Comparison of ENCODE assay signal across 2 cellular contexts in the genomic region with DNA sequence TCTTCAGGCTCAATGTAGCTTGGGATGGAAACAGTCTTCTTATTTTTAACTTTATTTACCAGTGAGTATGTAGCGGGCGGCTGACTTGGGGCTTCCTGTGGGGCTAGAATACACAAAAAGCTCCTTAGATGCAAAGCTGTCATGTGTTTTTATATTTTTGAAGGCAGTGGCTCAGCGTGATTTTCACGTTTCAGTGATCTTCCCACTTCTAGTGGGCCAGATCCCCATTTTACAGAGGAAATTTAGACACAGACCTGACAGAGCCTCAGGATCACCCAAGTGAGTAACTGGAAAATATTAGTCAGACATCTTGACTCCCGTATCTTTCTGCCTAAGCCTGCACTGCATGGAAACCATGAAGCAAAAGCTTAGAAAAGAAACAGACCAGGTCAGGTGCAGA.
A peak's percentile ranks its signal among the peaks of the same experiment; 100 is the strongest.
TF ChIP-seq lines count a peak whose summit lies in the region.

No MANE protein-coding gene starts in this region.

TF ChIP-seq in GM12878, 131 proteins besides CTCF, POLR2A, EP300 and RAD21 (continues in another document):
- TF ChIP-seq REST (IDR thresholded peaks at IDR 0.05; ENCODE audit: low read depth, low read length): no peak
- TF ChIP-seq ZBTB40 (IDR thresholded peaks at IDR 0.05; ENCODE audit: borderline replicate concordance): no peak
- peak; percentile 58; the same call in 1 of the 2 replicates for TF ChIP-seq PAX5 (IDR thresholded peaks at IDR 0.05; ENCODE audit: borderline replicate concordance, low read depth, low read length)
- peak; percentile 14 for TF ChIP-seq BCL3 (IDR thresholded peaks at IDR 0.05; ENCODE audit: borderline replicate concordance, insufficient read depth, low read depth, low read length, poor library complexity, severe bottlenecking)
- peak in 1 of 2 experiments; percentile 59; a peak in 1 of 4 replicates for TF ChIP-seq BHLHE40 (IDR thresholded peaks at IDR 0.05; ENCODE audit: borderline replicate concordance in 1 of 2, low read depth in 2 of 2, low read length in 1 of 2)
- peak; percentile 39 for TF ChIP-seq SPI1 (IDR thresholded peaks at IDR 0.05; ENCODE audit: borderline replicate concordance, insufficient read depth, low read depth, low read length)
- 0 out of 2 replicates have a peak, but pooled peaks have one; percentile 24 for TF ChIP-seq MEF2A (IDR thresholded peaks at IDR 0.05; ENCODE audit: insufficient read depth, low read depth, low read length)
- TF ChIP-seq RB1 (IDR thresholded peaks at IDR 0.05; ENCODE audit: borderline replicate concordance): no peak
- TF ChIP-seq TAF1 (IDR thresholded peaks at IDR 0.05; ENCODE audit: borderline replicate concordance, low read depth, low read length): no peak

TF ChIP-seq in WTC11, 78 proteins besides CTCF, POLR2A, EP300 and RAD21:
- TF ChIP-seq ZNF138 (CRISPR knock-in tag; conservative IDR thresholded peaks at IDR 0.05): no peak
- no peak for TF ChIP-seq ATF1 (CRISPR knock-in tag; IDR thresholded peaks at IDR 0.05)
- TF ChIP-seq ETV6 (CRISPR knock-in tag; IDR thresholded peaks at IDR 0.05): no peak
- TF ChIP-seq IRF2 (CRISPR knock-in tag; IDR thresholded peaks at IDR 0.05; ENCODE audit: borderline replicate concordance, low read depth): no peak
- no peak for TF ChIP-seq ZNF671 (CRISPR knock-in tag; IDR thresholded peaks at IDR 0.05)
- TF ChIP-seq ATF2 (CRISPR knock-in tag; IDR thresholded peaks at IDR 0.05; ENCODE audit: borderline replicate concordance, low read depth): no peak
- no peak for TF ChIP-seq NR1H2 (CRISPR knock-in tag; IDR thresholded peaks at IDR 0.05)
- no peak for TF ChIP-seq CREB1 (CRISPR knock-in tag; IDR thresholded peaks at IDR 0.05)
- TF ChIP-seq E2F1 (CRISPR knock-in tag; IDR thresholded peaks at IDR 0.05): no peak
- TF ChIP-seq HMGA2 (CRISPR knock-in tag; IDR thresholded peaks at IDR 0.05): no peak
- TF ChIP-seq, protein P1, sequence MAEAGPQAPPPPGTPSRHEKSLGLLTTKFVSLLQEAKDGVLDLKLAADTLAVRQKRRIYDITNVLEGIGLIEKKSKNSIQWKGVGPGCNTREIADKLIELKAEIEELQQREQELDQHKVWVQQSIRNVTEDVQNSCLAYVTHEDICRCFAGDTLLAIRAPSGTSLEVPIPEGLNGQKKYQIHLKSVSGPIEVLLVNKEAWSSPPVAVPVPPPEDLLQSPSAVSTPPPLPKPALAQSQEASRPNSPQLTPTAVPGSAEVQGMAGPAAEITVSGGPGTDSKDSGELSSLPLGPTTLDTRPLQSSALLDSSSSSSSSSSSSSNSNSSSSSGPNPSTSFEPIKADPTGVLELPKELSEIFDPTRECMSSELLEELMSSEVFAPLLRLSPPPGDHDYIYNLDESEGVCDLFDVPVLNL (CRISPR knock-in tag; IDR thresholded peaks at IDR 0.05; ENCODE audit: borderline replicate concordance, low read depth): no peak
- no peak for TF ChIP-seq PRRX2 (CRISPR knock-in tag; IDR thresholded peaks at IDR 0.05)
- TF ChIP-seq, protein P2, sequence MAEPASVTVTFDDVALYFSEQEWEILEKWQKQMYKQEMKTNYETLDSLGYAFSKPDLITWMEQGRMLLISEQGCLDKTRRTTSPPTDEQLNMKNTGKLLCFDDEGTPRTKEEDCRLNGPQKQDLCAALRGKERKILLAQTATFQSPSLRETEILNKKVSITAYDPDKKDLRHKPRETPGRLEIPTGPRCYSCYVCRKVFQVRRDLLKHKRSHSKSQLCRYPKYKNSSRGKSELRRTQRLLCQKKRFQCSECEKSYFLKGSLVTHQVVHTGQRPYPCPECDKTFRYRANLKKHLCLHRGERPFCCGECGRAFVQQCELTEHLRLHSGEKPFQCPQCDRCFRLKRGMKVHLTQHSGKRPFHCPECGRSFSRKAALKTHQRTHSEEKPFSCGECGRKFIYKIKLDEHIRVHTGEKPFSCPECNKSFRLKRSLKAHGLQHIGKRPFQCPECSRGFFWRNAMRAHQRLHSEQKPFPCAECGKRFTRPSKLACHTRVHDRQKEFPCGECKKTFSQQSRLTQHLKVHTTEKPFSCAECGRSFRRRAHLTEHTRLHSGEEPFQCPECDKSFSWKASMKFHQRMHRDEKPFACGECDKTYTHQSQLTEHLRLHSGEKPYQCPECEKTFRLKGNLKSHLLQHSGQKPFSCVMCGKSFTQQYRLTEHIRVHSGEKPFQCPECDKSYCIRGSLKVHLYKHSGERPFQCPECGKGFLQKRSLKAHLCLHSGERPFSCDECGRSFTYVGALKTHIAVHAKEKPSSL (CRISPR knock-in tag; conservative IDR thresholded peaks at IDR 0.05): no peak
- no peak for TF ChIP-seq ELF4 (CRISPR knock-in tag; IDR thresholded peaks at IDR 0.05; ENCODE audit: low read depth)
- TF ChIP-seq MXD4 (CRISPR knock-in tag; IDR thresholded peaks at IDR 0.05; ENCODE audit: borderline replicate concordance): no peak
- TF ChIP-seq HMGXB4 (CRISPR knock-in tag; IDR thresholded peaks at IDR 0.05): no peak
- no peak for TF ChIP-seq FOXK1 (CRISPR knock-in tag; IDR thresholded peaks at IDR 0.05)
- TF ChIP-seq, protein P3, sequence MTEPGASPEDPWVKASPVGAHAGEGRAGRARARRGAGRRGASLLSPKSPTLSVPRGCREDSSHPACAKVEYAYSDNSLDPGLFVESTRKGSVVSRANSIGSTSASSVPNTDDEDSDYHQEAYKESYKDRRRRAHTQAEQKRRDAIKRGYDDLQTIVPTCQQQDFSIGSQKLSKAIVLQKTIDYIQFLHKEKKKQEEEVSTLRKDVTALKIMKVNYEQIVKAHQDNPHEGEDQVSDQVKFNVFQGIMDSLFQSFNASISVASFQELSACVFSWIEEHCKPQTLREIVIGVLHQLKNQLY (CRISPR knock-in tag; IDR thresholded peaks at IDR 0.05): no peak
- TF ChIP-seq JUN (CRISPR knock-in tag; IDR thresholded peaks at IDR 0.05): no peak
